Comparison of ENCODE assay signal across 26 cellular contexts in the genomic region with DNA sequence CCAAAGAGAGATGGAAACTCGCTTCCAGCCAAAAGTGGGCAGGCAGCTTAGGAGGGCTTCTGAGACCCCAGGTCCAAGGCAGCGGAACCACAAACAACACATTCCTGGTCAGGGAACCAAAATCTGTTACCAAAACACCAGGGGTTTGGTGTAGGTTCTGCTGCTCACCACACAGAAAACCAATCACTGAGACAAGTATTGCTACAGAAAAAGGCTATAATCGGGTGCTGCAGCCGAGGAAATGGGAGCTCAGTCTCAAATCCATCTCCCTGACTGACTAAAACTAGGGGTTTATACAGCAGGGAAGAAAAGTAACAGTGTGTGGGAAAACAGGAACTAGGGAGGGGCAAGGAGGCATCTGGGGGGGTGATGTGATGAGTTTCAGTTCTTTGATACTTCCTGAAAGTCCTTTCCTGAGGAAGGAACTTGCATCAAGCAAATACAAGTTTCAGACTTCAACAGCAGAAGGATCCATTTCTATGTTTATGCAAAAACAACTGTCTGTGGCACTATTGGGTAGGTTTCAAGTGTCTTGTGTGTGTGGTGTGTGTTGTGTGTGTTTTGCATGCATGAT.
"Had no signal": no experiment of that assay in that cellular context is flagged by ENCODE, and none has a peak within 500 bp of the region (broad histone marks: within the 10 kb centered on the region; RNA-seq: fewer than 3 reads in every experiment).

No MANE protein-coding gene starts in this region.

- H3K9me3 ChIP-seq: esophagus squamous epithelium, heart right ventricle, mucosa of descending colon, prostate gland, right atrium auricular region, tibial artery, uterus had no signal

- H3K27ac Mint-ChIP-seq: activated naive CD8-positive, alpha-beta T cell; activated T-helper 1 cell treated with anti-CD3 and anti-CD28 coated beads, Interleukin-12 subunit alpha, Interleukin-12 subunit beta, Interleukin-2, Interleukin-4 antibody, amounts not matched to agents 30 ng/mL and 10 ng/mL and 1 ng/mL, durations not matched to agents 14 hours and 24 hours and 36 hours; dendritic cell treated with granulocyte-macrophage colony-stimulating factor and Interleukin-4, amounts not matched to agents 40 ng/mL and 50 ng/mL, for 4 days; immature natural killer cell had no signal

- DNase-seq: activated CD4-positive, alpha-beta T cell treated with anti-CD3 and anti-CD28 coated beads, Interleukin-2, amount 50 U/mL, for 4 hours; activated gamma-delta T cell treated with Interleukin-2 at 50 U/mL for 16 hours; activated T-cell treated with anti-CD3 and anti-CD28 coated beads for 4 hours; amygdala; effector CD8-positive, alpha-beta T cell; esophagus squamous epithelium; heart right ventricle; immature natural killer cell; kidney glomerular epithelial cell; left ventricle myocardium superior; mucosa of descending colon; naive B cell; stimulated activated CD4-positive, alpha-beta T cell treated with anti-CD3 and anti-CD28 coated beads, Interleukin-12 subunit alpha, Interleukin-12 subunit beta, amount 100 ng/mL, for 4 hours; stimulated activated CD4-positive, alpha-beta T cell treated with anti-CD3 and anti-CD28 coated beads, Interleukin-1b, Interleukin-23, amount 100 ng/mL, for 48 hours; stimulated activated naive CD4-positive, alpha-beta T cell treated with Interleukin-2 at 50 U/mL for 16 hours; substantia nigra; tibial artery; uterus; WERI-Rb-1 had no signal

- H3K36me3 Mint-ChIP-seq: activated naive CD8-positive, alpha-beta T cell; immature natural killer cell; naive B cell had no signal

- H3K27ac ChIP-seq: cardiac muscle cell, esophagus squamous epithelium, prostate gland, right atrium auricular region, tibial artery, uterus, WERI-Rb-1 had no signal

- H3K4me1 Mint-ChIP-seq: neural crest cell had no signal

- H3K36me3 ChIP-seq: cardiac muscle cell, esophagus squamous epithelium, heart right ventricle, prostate gland, right atrium auricular region, tibial artery, uterus, WERI-Rb-1 had no signal

- H3K4me3 Mint-ChIP-seq: activated naive CD8-positive, alpha-beta T cell; activated T-helper 1 cell treated with anti-CD3 and anti-CD28 coated beads, Interleukin-12 subunit alpha, Interleukin-12 subunit beta, Interleukin-2, Interleukin-4 antibody, amounts not matched to agents 30 ng/mL and 10 ng/mL and 1 ng/mL, durations not matched to agents 14 hours and 24 hours and 36 hours; dendritic cell treated with granulocyte-macrophage colony-stimulating factor and Interleukin-4, amounts not matched to agents 40 ng/mL and 50 ng/mL, for 4 days; immature natural killer cell; neural crest cell had no signal

- H3K27me3 Mint-ChIP-seq: dendritic cell treated with granulocyte-macrophage colony-stimulating factor and Interleukin-4, amounts not matched to agents 40 ng/mL and 50 ng/mL, for 4 days; naive B cell had no signal

- ATAC-seq: left ventricle myocardium superior, mucosa of descending colon had no signal

- H3K27me3 ChIP-seq: cardiac muscle cell, esophagus squamous epithelium, right atrium auricular region, tibial artery, uterus had no signal

- H3K4me1 ChIP-seq: esophagus squamous epithelium, prostate gland, right atrium auricular region, tibial artery, uterus had no signal

- H3K4me3 ChIP-seq: cardiac muscle cell, esophagus squamous epithelium, heart right ventricle, mucosa of descending colon, prostate gland, right atrium auricular region, tibial artery, uterus had no signal

- H3K9me3 Mint-ChIP-seq: activated T-helper 1 cell treated with anti-CD3 and anti-CD28 coated beads, Interleukin-12 subunit alpha, Interleukin-12 subunit beta, Interleukin-2, Interleukin-4 antibody, amounts not matched to agents 30 ng/mL and 10 ng/mL and 1 ng/mL, durations not matched to agents 14 hours and 24 hours and 36 hours; immature natural killer cell had no signal
